9 cellular contexts compared by ENCODE assay signal in the genomic region with DNA sequence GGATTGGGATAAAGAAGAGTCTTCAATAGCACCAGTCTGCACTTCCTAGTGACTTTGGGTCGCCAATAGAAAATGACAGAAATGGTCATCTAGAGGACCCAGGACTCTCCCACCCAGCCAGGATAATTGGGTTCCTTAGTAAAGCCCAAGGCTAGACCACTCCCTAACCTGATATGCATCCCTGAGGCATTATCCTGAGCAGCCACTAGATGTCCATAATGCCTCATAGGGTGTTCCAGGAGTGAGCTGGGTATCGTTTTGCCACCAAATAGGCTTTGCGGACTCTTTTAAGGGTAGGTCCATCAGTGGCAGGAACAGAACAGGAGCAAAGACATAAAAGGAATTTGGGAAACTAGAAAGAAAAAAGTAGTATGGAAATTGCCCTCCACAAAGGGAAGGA. TPM values are rescaled to one million over a fixed set of nuclear protein-coding genes. Genes with fewer than 3 reads are reported as not detected.
DNase-seq lines count a peak whose midpoint lies in the region; ATAC-seq and TF ChIP-seq lines count a peak whose summit lies in the region.
"Had no signal": no experiment of that assay in that cellular context is flagged by ENCODE, and none has a peak within 500 bp of the region (broad histone marks: within the 10 kb centered on the region; RNA-seq: fewer than 3 reads in every experiment).

No MANE protein-coding gene starts in this region.

- H3K4me3 ChIP-seq in A673 (ENCODE audit: low read depth, low read length, poor library complexity, severe bottlenecking) (no peak overlapping the region), fibroblast of villous mesenchyme (ENCODE audit: low read depth, low read length) (no peak overlapping the region)

- no peak overlapping the region for H3K27ac Mint-ChIP-seq in stimulated activated naive CD8-positive, alpha-beta T cell treated with anti-CD3 and anti-CD28 coated beads, Interleukin-15, amount 100 ng/mL, for 72 hours

- no peaks in the 10 kb centered on the region for H3K36me3 ChIP-seq in A673 (ENCODE audit: insufficient read depth, low read length, poor library complexity, severe bottlenecking)

- POLR2A ChIA-PET in A673 (lab: Charles Lee; ENCODE audit: low non-redundant PET) = no interaction called here

- H3K9me3 ChIP-seq in A673 (ENCODE audit: low read depth, low read length, poor library complexity, severe bottlenecking) = no peaks in the 10 kb centered on the region

- no peak overlapping the region for H3K4me3 Mint-ChIP-seq in stimulated activated naive CD8-positive, alpha-beta T cell treated with anti-CD3 and anti-CD28 coated beads, Interleukin-15, amount 100 ng/mL, for 72 hours

- H3K9me3 Mint-ChIP-seq in stimulated activated naive CD8-positive, alpha-beta T cell treated with anti-CD3 and anti-CD28 coated beads, Interleukin-15, amount 100 ng/mL, for 72 hours = no peaks in the 10 kb centered on the region

- no peaks in the 10 kb centered on the region for H3K4me1 ChIP-seq in A673 (ENCODE audit: insufficient read depth, low read length, poor library complexity, severe bottlenecking)

- BruUV-seq in A673 (replicated peaks; lab: Mats Ljungman, UMichigan) = no TSS peak

- DNase-seq in A673 (ENCODE audit: low spot score) (peak; percentile 55), NCI-H82 (lab: John Stamatoyannopoulos, UW) (peak; percentile 73), fibroblast of villous mesenchyme (ENCODE audit: low read depth) (no peak), epidermal melanocyte (ENCODE audit: insufficient read length, low spot score) (no peak)
- no peak for DNase-seq in stimulated activated naive CD8-positive, alpha-beta T cell treated with anti-CD3 and anti-CD28 coated beads, Interleukin-15, amount 100 ng/mL, for 72 hours

- no peak overlapping the region for H3K27ac ChIP-seq in A673 (ENCODE audit: low read depth, low read length, poor library complexity, severe bottlenecking)

- peaks cover 12% of the 10 kb centered on the region for H3K4me1 Mint-ChIP-seq in stimulated activated naive CD8-positive, alpha-beta T cell treated with anti-CD3 and anti-CD28 coated beads, Interleukin-15, amount 100 ng/mL, for 72 hours

- no peak for ATAC-seq in HG03196 (IDR thresholded peaks at IDR 0.05; ENCODE audit: unreplicated experiment)
- ATAC-seq in stimulated activated naive CD8-positive, alpha-beta T cell treated with anti-CD3 and anti-CD28 coated beads, Interleukin-15, amount 100 ng/mL, for 72 hours = no peak
- ATAC-seq in GM19452 (IDR thresholded peaks at IDR 0.05; ENCODE audit: unreplicated experiment) = no peak

- CTCF ChIA-PET in A673 (lab: Charles Lee) = interaction anchor here (2.7 kb wide), 1 partner anchor 174 kb away, joined by 9 read pairs; no protein-coding TSS in a partner anchor

- no peaks in the 10 kb centered on the region for H3K27me3 ChIP-seq in A673 (replicated peaks; ENCODE audit: insufficient read depth, low read depth, low read length, poor library complexity)

- intact Hi-C loops in A673 (cut with micrococcal nuclease; ENCODE audit: unreplicated experiment) = loop anchor here (2.0 kb wide), 2 partner anchors 173 to 327 kb away; no protein-coding TSS in a partner anchor

- TF ChIP-seq CTCF in A673 (conservative IDR thresholded peaks at IDR 0.05; ENCODE audit: low read depth, low read length) (peak; percentile 63), GM12873 (IDR thresholded peaks at IDR 0.05; ENCODE audit: insufficient read depth, low read depth, low read length, missing control alignments) (peak; percentile 56), fibroblast of villous mesenchyme (IDR thresholded peaks at IDR 0.05; ENCODE audit: insufficient read depth, low read depth, low read length) (peak; percentile 48)

- H3K27me3 Mint-ChIP-seq in stimulated activated naive CD8-positive, alpha-beta T cell treated with anti-CD3 and anti-CD28 coated beads, Interleukin-15, amount 100 ng/mL, for 72 hours = no peaks in the 10 kb centered on the region

RNA-seq across cellular contexts. Expression of gene LRRC4, which starts 4.5 kb away (rescaled TPM):
- total RNA-seq in A673 (2021) (10.6 and 16.1 TPM in 2 replicates), fibroblast of villous mesenchyme (under 0.01 TPM in 1 of 2 replicates, not detected in the other)
- total RNA-seq: HT1080 had no signal

Comparison
In these comparisons a context has a peak if more than half of its experiments do, and no peak if none do; other contexts are left out.
1. DNase-seq: peak in A673 (single experiment) and NCI-H82 (single experiment); none in fibroblast of villous mesenchyme (single experiment), stimulated activated naive CD8-positive, alpha-beta T cell treated with anti-CD3 and anti-CD28 coated beads, Interleukin-15, amount 100 ng/mL, for 72 hours (0 of 2) and epidermal melanocyte (single experiment).
2. RNA of gene LRRC4, which starts 4.5 kb away (total RNA-seq): 10.6 to 16.1 TPM in A673; under 0.01 TPM in fibroblast of villous mesenchyme; every median in the first group is over 10 times any median in the second.
3. Peak in every context shown above with its lines, with median percentiles within 50 percentile points of each other: CTCF ChIP-seq.